In the genomic region with DNA sequence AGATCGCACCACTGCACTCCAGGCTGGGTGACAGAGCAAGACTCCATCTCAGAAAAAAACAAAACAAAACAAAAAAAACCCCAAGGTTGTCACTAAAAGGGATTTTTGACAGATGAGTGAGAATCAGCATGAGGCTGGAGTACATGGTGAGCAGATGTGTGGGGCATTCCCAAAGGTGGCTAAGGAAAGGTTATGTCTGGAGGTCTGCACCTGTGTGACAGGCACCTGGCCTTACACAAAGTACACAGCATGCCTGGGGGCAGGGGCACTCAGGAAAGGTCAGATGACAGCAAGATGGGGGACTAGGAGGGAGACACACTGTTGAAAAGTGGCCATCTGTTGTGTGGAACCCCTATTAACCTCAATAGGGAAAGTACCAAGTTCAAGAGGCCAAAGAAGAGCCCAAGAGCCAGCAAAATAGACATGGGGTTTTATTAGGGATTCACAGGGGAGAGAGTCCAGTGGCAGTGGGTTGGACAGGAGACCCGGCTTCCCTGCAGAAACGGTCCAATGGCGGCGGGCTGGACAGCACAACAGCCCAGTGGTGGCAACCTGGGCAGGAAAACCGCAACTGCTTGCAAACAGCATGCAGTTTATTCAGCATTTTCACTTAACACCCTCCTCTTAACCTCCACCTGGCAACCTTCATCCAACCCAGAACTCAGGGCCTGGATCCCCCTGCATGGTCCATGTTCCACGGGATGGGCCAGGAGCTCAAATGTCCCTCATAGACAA, we compare ENCODE assay signal across 20 cellular contexts.
DNase-seq lines count a peak whose midpoint lies in the region; ATAC-seq and TF ChIP-seq lines count a peak whose summit lies in the region.
"Had no signal": no experiment of that assay in that cellular context is flagged by ENCODE, and none has a peak within 500 bp of the region (broad histone marks: within the 10 kb centered on the region; RNA-seq: fewer than 3 reads in every experiment).

No MANE protein-coding gene starts in this region.

- H3K4me2 ChIP-seq in KMS-11 (peak overlapping the region; percentile 40), SK-N-SH (no peak overlapping the region)
- H3K4me2 ChIP-seq: neural progenitor cell had no signal

- no peak for TF ChIP-seq RAD21 in SK-N-SH (IDR thresholded peaks at IDR 0.05; ENCODE audit: low read length)

- no peak for TF ChIP-seq EP300 in SK-N-SH (IDR thresholded peaks at IDR 0.05; ENCODE audit: borderline replicate concordance in 1 of 2, low read depth in 1 of 2, low read length in 1 of 2)

- no peaks in the 10 kb centered on the region for H3K9me2 ChIP-seq in SK-N-SH

- peak overlapping the region; percentile 8 to 31 for H3K27ac Mint-ChIP-seq in stimulated activated naive CD8-positive, alpha-beta T cell treated with anti-CD3 and anti-CD28 coated beads, Interleukin-15, amount 100 ng/mL, for 72 hours
- H3K27ac Mint-ChIP-seq: neural progenitor cell had no signal

- H4K20me1 ChIP-seq in KMS-11 (ENCODE audit: insufficient read depth) (no peaks in the 10 kb centered on the region), SK-N-SH (ENCODE audit: insufficient read depth) (no peaks in the 10 kb centered on the region)

- H3K79me2 ChIP-seq in KMS-11 (ENCODE audit: insufficient read depth, low read depth) (no peaks in the 10 kb centered on the region), SK-N-SH (ENCODE audit: insufficient read depth) (peaks cover 69% of the 10 kb centered on the region)

- POLR2A ChIA-PET in SK-N-SH (lab: Yijun Ruan, JAX) = no interaction called here

- H3K9me3 ChIP-seq in right atrium auricular region (no peaks in the 10 kb centered on the region), SK-N-SH (no peaks in the 10 kb centered on the region)
- H3K9me3 ChIP-seq: adrenal gland, left lung, mucosa of descending colon had no signal

- CTCF ChIA-PET in SK-N-SH (lab: Yijun Ruan, JAX) = no interaction called here

- H3K27ac ChIP-seq in KMS-11 (peak overlapping the region; percentile 37), epithelial cell of prostate (peak overlapping the region; percentile 35), right atrium auricular region (no peak overlapping the region), SK-N-SH (ENCODE audit: low read depth in 2 of 2, low read length in 1 of 2) (peak overlapping the region in 1 of 2 experiments; percentile 59; a peak in 1 of 4 replicates)
- H3K27ac ChIP-seq: adrenal gland, left lung, neural progenitor cell had no signal

- H3K4me3 ChIP-seq in KMS-11 (IDR thresholded peaks at IDR 0.05; ENCODE audit: insufficient read depth, low read depth, low read length) (no peak overlapping the region), right atrium auricular region (no peak overlapping the region), SK-N-SH (ENCODE audit: low read depth in 2 of 2, low read length in 1 of 2) (no peak overlapping the region)
- H3K4me3 ChIP-seq: adrenal gland, left lung, mucosa of descending colon, neural progenitor cell had no signal

- ATAC-seq in stimulated activated naive CD8-positive, alpha-beta T cell treated with anti-CD3 and anti-CD28 coated beads, Interleukin-15, amount 100 ng/mL, for 72 hours = no peak
- ATAC-seq in stimulated activated naive CD8-positive, alpha-beta T cell treated with anti-CD3 and anti-CD28 coated beads, Interleukin-15, Interleukin-2, amounts not matched to agents 100 U/mL and 50 U/mL, for 24 hours = no peak
- no peak for ATAC-seq in GM18907 (IDR thresholded peaks at IDR 0.05; ENCODE audit: unreplicated experiment)
- ATAC-seq: left lung, mucosa of descending colon had no signal

- no peak overlapping the region for H3K9ac ChIP-seq in KMS-11
- H3K9ac ChIP-seq in SK-N-SH = no peak overlapping the region
- H3K9ac ChIP-seq: neural progenitor cell had no signal

- no peak overlapping the region for H3K4me3 Mint-ChIP-seq in stimulated activated naive CD8-positive, alpha-beta T cell treated with anti-CD3 and anti-CD28 coated beads, Interleukin-15, amount 100 ng/mL, for 72 hours
- H3K4me3 Mint-ChIP-seq: neural progenitor cell had no signal

- H3K4me1 ChIP-seq in KMS-11 (ENCODE audit: low read depth, poor library complexity, severe bottlenecking) = peaks cover 29% of the 10 kb centered on the region
- peaks cover 0 to 14% of the 10 kb centered on the region in 2 donors for H3K4me1 ChIP-seq in right atrium auricular region
- H3K4me1 ChIP-seq in SK-N-SH (ENCODE audit: control insufficient read depth in 1 of 2, insufficient read depth in 2 of 2, low read depth in 1 of 2, low read length in 1 of 2) = peaks cover 5 to 7% of the 10 kb centered on the region in 2 experiments; a peak in 3 of 4 replicates

- TF ChIP-seq CTCF in KMS-11 (conservative IDR thresholded peaks at IDR 0.05; ENCODE audit: low read depth, low read length) = no peak
- TF ChIP-seq CTCF in right atrium auricular region (IDR thresholded peaks at IDR 0.05) = no peak
- no peak for TF ChIP-seq CTCF in SK-N-SH (IDR thresholded peaks at IDR 0.05)

- H3K9me3 Mint-ChIP-seq in stimulated activated naive CD8-positive, alpha-beta T cell treated with anti-CD3 and anti-CD28 coated beads, Interleukin-15, amount 100 ng/mL, for 72 hours = peaks cover 0 to 4% of the 10 kb centered on the region in 2 donors
- H3K9me3 Mint-ChIP-seq: neural progenitor cell had no signal

- WGBS in SK-N-SH (ENCODE audit: low lambda C conversion rate) = 91% methylated on average over 7 of the region's 7 CpGs

- H3K27me3 Mint-ChIP-seq in stimulated activated naive CD8-positive, alpha-beta T cell treated with anti-CD3 and anti-CD28 coated beads, Interleukin-15, amount 100 ng/mL, for 72 hours = no peaks in the 10 kb centered on the region

- H3K36me3 ChIP-seq in KMS-11 (ENCODE audit: insufficient read depth) (no peaks in the 10 kb centered on the region), right atrium auricular region (peaks cover 63% of the 10 kb centered on the region), SK-N-SH (replicated peaks in 1 of 2; ENCODE audit: control insufficient read depth in 1 of 2, insufficient read depth in 2 of 2, low read length in 1 of 2) (peaks cover 58 to 73% of the 10 kb centered on the region in 2 experiments)
- H3K36me3 ChIP-seq: neural progenitor cell had no signal

- H3F3A ChIP-seq in SK-N-SH (replicated peaks; ENCODE audit: insufficient read depth) = no peaks in the 10 kb centered on the region

- DNase-seq in stimulated activated naive CD8-positive, alpha-beta T cell treated with anti-CD3 and anti-CD28 coated beads, Interleukin-15, amount 100 ng/mL, for 72 hours = no peak
- no peak for DNase-seq in stimulated activated naive CD8-positive, alpha-beta T cell treated with anti-CD3 and anti-CD28 coated beads, Interleukin-15, Interleukin-2, amounts not matched to agents 100 U/mL and 50 U/mL, for 24 hours
- DNase-seq in epithelial cell of prostate (ENCODE audit: low read depth, low spot score) (no peak), NCI-H2196 treated with DMSO at 0.1 percent for 48 hours (lab: John Stamatoyannopoulos, UW; ENCODE audit: unreplicated experiment) (no peak), right atrium auricular region (ENCODE audit: low spot score) (no peak), SK-N-SH (no peak)
- DNase-seq: activated CD8-positive, alpha-beta memory T cell treated with anti-CD3 and anti-CD28 coated beads for 24 hours; adrenal gland; DND-41; glutamatergic neuron; left lung; mucosa of descending colon; NCI-H1694 treated with DMSO at 0.1 percent for 48 hours; NCI-H510A treated with DMSO at 0.1 percent for 48 hours; Right ventricle myocardium superior; stimulated activated naive CD4-positive, alpha-beta T cell treated with Interleukin-2 at 50 U/mL for 16 hours; T-helper 2 cell had no signal

- H3K27me3 ChIP-seq in KMS-11 (ENCODE audit: insufficient read depth, low read depth) = no peaks in the 10 kb centered on the region
- H3K27me3 ChIP-seq in right atrium auricular region = no peaks in the 10 kb centered on the region
- no peaks in the 10 kb centered on the region for H3K27me3 ChIP-seq in SK-N-SH (ENCODE audit: insufficient read depth)
- H3K27me3 ChIP-seq: adrenal gland, left lung, neural progenitor cell had no signal

- H3K4me1 Mint-ChIP-seq in stimulated activated naive CD8-positive, alpha-beta T cell treated with anti-CD3 and anti-CD28 coated beads, Interleukin-15, amount 100 ng/mL, for 72 hours = peaks cover 79% of the 10 kb centered on the region

- H2AFZ ChIP-seq in KMS-11 (ENCODE audit: low read depth) (no peak overlapping the region), SK-N-SH (ENCODE audit: low read depth) (no peak overlapping the region)
- H2AFZ ChIP-seq: neural progenitor cell had no signal

TF ChIP-seq in SK-N-SH, 30 proteins besides CTCF, POLR2A, EP300 and RAD21 (continues in another document):
- TF ChIP-seq GABPA (IDR thresholded peaks at IDR 0.05; ENCODE audit: low read depth) (no peak), GATA2 (CRISPR knock-in tag; IDR thresholded peaks at IDR 0.05) (no peak), RCOR1 (IDR thresholded peaks at IDR 0.05; ENCODE audit: low read length) (no peak), MXI1 (IDR thresholded peaks at IDR 0.05; ENCODE audit: low read depth, low read length) (no peak)
- TF ChIP-seq, protein P1, sequence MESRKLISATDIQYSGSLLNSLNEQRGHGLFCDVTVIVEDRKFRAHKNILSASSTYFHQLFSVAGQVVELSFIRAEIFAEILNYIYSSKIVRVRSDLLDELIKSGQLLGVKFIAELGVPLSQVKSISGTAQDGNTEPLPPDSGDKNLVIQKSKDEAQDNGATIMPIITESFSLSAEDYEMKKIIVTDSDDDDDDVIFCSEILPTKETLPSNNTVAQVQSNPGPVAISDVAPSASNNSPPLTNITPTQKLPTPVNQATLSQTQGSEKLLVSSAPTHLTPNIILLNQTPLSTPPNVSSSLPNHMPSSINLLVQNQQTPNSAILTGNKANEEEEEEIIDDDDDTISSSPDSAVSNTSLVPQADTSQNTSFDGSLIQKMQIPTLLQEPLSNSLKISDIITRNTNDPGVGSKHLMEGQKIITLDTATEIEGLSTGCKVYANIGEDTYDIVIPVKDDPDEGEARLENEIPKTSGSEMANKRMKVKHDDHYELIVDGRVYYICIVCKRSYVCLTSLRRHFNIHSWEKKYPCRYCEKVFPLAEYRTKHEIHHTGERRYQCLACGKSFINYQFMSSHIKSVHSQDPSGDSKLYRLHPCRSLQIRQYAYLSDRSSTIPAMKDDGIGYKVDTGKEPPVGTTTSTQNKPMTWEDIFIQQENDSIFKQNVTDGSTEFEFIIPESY (IDR thresholded peaks at IDR 0.05; ENCODE audit: borderline replicate concordance, low read depth) = no peak

Comparison
In these comparisons a context has a peak if more than half of its experiments do, and no peak if none do; other contexts are left out.
1. H3K27ac ChIP-seq: peak in KMS-11 (single experiment) and epithelial cell of prostate (single experiment); none in right atrium auricular region (0 of 2).